ENCODE assay signal across 1 cellular context in genomic region chr17:4833178-4833940, GRCh38.
A peak's percentile ranks its signal among the peaks of the same experiment; 100 is the strongest.
TF ChIP-seq lines count a peak whose summit lies in the region.

Gene MINK1, plus strand, starts transcription at chr17:4833340. Its CDS starts 244 bp downstream, at chr17:4833584.

TF ChIP-seq in GM12878, 131 proteins besides CTCF, POLR2A, EP300 and RAD21 (continued from another document and continues in another):
- peak; percentile 40; the same call in 1 of the 2 replicates for TF ChIP-seq POLR2AphosphoS5 (IDR thresholded peaks at IDR 0.05; ENCODE audit: low read length)
- no peak for TF ChIP-seq MEF2B (IDR thresholded peaks at IDR 0.05; ENCODE audit: partially characterized antibody, poor library complexity, severe bottlenecking)
- TF ChIP-seq TAF1 (IDR thresholded peaks at IDR 0.05; ENCODE audit: borderline replicate concordance, low read depth, low read length), result no peak
- TF ChIP-seq STAT1 (conservative IDR thresholded peaks at IDR 0.05), result no peak
- TF ChIP-seq MEF2A (IDR thresholded peaks at IDR 0.05; ENCODE audit: insufficient read depth, low read depth, low read length), result no peak
- TF ChIP-seq ELK1 (IDR thresholded peaks at IDR 0.05; ENCODE audit: low read depth, low read length), result no peak
- 0 out of 2 replicates have a peak, but pooled peaks have one; percentile 60 for TF ChIP-seq ZNF207 (IDR thresholded peaks at IDR 0.05; ENCODE audit: borderline replicate concordance)
- TF ChIP-seq PAX8 (IDR thresholded peaks at IDR 0.05), result no peak
- 0 out of 2 replicates have a peak, but pooled peaks have one; percentile 51 for TF ChIP-seq LARP7 (IDR thresholded peaks at IDR 0.05)
- no peak for TF ChIP-seq CEBPZ (IDR thresholded peaks at IDR 0.05; ENCODE audit: low read depth, low read length)
- no peak for TF ChIP-seq SMAD5 (IDR thresholded peaks at IDR 0.05; ENCODE audit: low read depth)
- no peak for TF ChIP-seq IRF4 (IDR thresholded peaks at IDR 0.05; ENCODE audit: low read depth, low read length)
- TF ChIP-seq ATF2 (IDR thresholded peaks at IDR 0.05; ENCODE audit: low read length), result no peak
- no peak for TF ChIP-seq SIN3A (IDR thresholded peaks at IDR 0.05; ENCODE audit: low read depth, low read length)
- TF ChIP-seq FOS (IDR thresholded peaks at IDR 0.05; ENCODE audit: borderline replicate concordance, extremely low read depth, insufficient read length), result no peak
- TF ChIP-seq ZNF592 (IDR thresholded peaks at IDR 0.05), result no peak
- TF ChIP-seq BCLAF1 (IDR thresholded peaks at IDR 0.05), result no peak
- no peak for TF ChIP-seq ZSCAN29 (IDR thresholded peaks at IDR 0.05)
- TF ChIP-seq REST (IDR thresholded peaks at IDR 0.05; ENCODE audit: low read depth, low read length), result no peak
- TF ChIP-seq ZBTB4 (CRISPR knock-in tag; IDR thresholded peaks at IDR 0.05), result no peak
- TF ChIP-seq RELA (IDR thresholded peaks at IDR 0.05; ENCODE audit: borderline replicate concordance, partially characterized antibody), result no peak
- TF ChIP-seq CREM (IDR thresholded peaks at IDR 0.05; ENCODE audit: low read depth), result peak; percentile 29; the same call in 1 of the 2 replicates
- no peak for TF ChIP-seq IKZF2 (IDR thresholded peaks at IDR 0.05)
- no peak for TF ChIP-seq USF2 (IDR thresholded peaks at IDR 0.05; ENCODE audit: borderline replicate concordance, low read depth, low read length)
- no peak for TF ChIP-seq NFYA (IDR thresholded peaks at IDR 0.05; ENCODE audit: borderline replicate concordance, low read depth, low read length)
- TF ChIP-seq MTA3 (IDR thresholded peaks at IDR 0.05; ENCODE audit: borderline replicate concordance, low read length), result no peak
- 0 out of 2 replicates have a peak, but pooled peaks have one; percentile 2 for TF ChIP-seq NR2C1 (IDR thresholded peaks at IDR 0.05)
